Comparison of ENCODE assay signal across 26 cellular contexts in genomic region chr11:120333801-120334200, GRCh38. TPM values are rescaled to one million over a fixed set of nuclear protein-coding genes. Genes with fewer than 3 reads are reported as not detected.
DNase-seq lines count a peak whose midpoint lies in the region; ATAC-seq and TF ChIP-seq lines count a peak whose summit lies in the region.
"Had no signal": no experiment of that assay in that cellular context is flagged by ENCODE, and none has a peak within 500 bp of the region (broad histone marks: within the 10 kb centered on the region; RNA-seq: fewer than 3 reads in every experiment).

No MANE protein-coding gene starts in this region.

- no peak for TF ChIP-seq RAD21 in HCT116 (IDR thresholded peaks at IDR 0.05; ENCODE audit: low read depth)

- no peak overlapping the region for H3K27ac ChIP-seq in HCT116 (ENCODE audit: low read depth, low read length)
- H3K27ac ChIP-seq in PC-9 = peak overlapping the region; percentile 79
- H3K27ac ChIP-seq in esophagus muscularis mucosa (replicated peaks in 1 of 4) = peak overlapping the region; percentile 99 to 100 (median 99)

- DNase-seq in HCT116 (ENCODE audit: low read depth, low spot score) (no peak), PC-9 (peak in 1 of 2 experiments; percentile 9), esophagus muscularis mucosa (ENCODE audit: extremely low spot score) (no peak), NCI-H524 treated with DMSO at 0.1 percent for 48 hours (lab: John Stamatoyannopoulos, UW) (no peak)
- no peak for DNase-seq in stimulated activated CD4-positive, alpha-beta T cell treated with anti-CD3 and anti-CD28 coated beads, Interleukin-4, amount 100 ng/mL, for 4 hours
- no peak for DNase-seq in activated T-cell treated with anti-CD3 and anti-CD28 coated beads, Interleukin-2, amount 50 U/mL, for 4 hours
- DNase-seq: activated CD4-positive, alpha-beta T cell treated with anti-CD3 and anti-CD28 coated beads for 1 hour; activated CD8-positive, alpha-beta T cell treated with anti-CD3 and anti-CD28 coated beads for 36 hours; activated gamma-delta T cell; activated naive CD8-positive, alpha-beta T cell treated with anti-CD3 and anti-CD28 coated beads, Interleukin-2, amount 50 U/mL, for 24 hours; activated T-cell treated with anti-CD3 and anti-CD28 coated beads for 4 hours; C1 segment of cervical spinal cord; Calu3; left cardiac atrium; mesendoderm; MG63; naive B cell; NCI-H1417 treated with DMSO at 0.1 percent for 48 hours; NCI-H2107; NCI-H446 treated with DMSO at 0.1 percent for 48 hours; stimulated activated CD4-positive, alpha-beta T cell treated with anti-CD3 and anti-CD28 coated beads, Interleukin-4, amount 100 ng/mL, for 1 hour; stimulated activated naive B cell treated with anti-CD40 and anti-IgM and Interleukin-4, amounts not matched to agents 10 μg/mL and 1 μg/mL and 100 μg/mL, for 72 hours; T-helper 1 cell had no signal

- H3K4me3 ChIP-seq in HCT116 (replicated peaks in 1 of 2; ENCODE audit: low read depth in 1 of 2, low read length in 2 of 2) (no peak overlapping the region), PC-9 (no peak overlapping the region), esophagus muscularis mucosa (no peak overlapping the region), skeletal muscle satellite cell (ENCODE audit: low read length) (no peak overlapping the region)
- H3K4me3 ChIP-seq: MG63 had no signal

- TF ChIP-seq CTCF in HCT116 (IDR thresholded peaks at IDR 0.05 in 2 of 3, conservative IDR thresholded peaks at IDR 0.05 in 1 of 3; ENCODE audit: borderline replicate concordance in 1 of 3, insufficient read depth in 1 of 3, low read depth in 2 of 3, low read length in 2 of 3) (no peak), PC-9 (conservative IDR thresholded peaks at IDR 0.05) (no peak), esophagus muscularis mucosa (IDR thresholded peaks at IDR 0.05) (no peak)

- H3K4me3 Mint-ChIP-seq in activated T-cell treated with anti-CD3 and anti-CD28 coated beads, Interleukin-2, amount 50 U/mL, for 4 hours = no peak overlapping the region
- H3K4me3 Mint-ChIP-seq: activated CD8-positive, alpha-beta T cell treated with anti-CD3 and anti-CD28 coated beads for 36 hours; activated naive CD8-positive, alpha-beta T cell treated with anti-CD3 and anti-CD28 coated beads, Interleukin-2, amount 50 U/mL, for 24 hours; IgD-negative memory B cell; stimulated activated naive B cell treated with anti-CD40 and anti-IgM and Interleukin-4, amounts not matched to agents 10 μg/mL and 1 μg/mL and 100 μg/mL, for 72 hours had no signal

- no peaks in the 10 kb centered on the region for H3K36me3 Mint-ChIP-seq in activated T-cell treated with anti-CD3 and anti-CD28 coated beads, Interleukin-2, amount 50 U/mL, for 4 hours (ENCODE audit: insufficient read depth)
- H3K36me3 Mint-ChIP-seq: IgD-negative memory B cell, naive B cell had no signal

- H3K36me3 ChIP-seq in HCT116 (ENCODE audit: control insufficient read depth in 1 of 2, insufficient read depth in 2 of 2, low read length in 2 of 2) (no peaks in the 10 kb centered on the region), PC-9 (ENCODE audit: low read depth) (no peaks in the 10 kb centered on the region), esophagus muscularis mucosa (peaks cover 0 to 20% (median 10%) of the 10 kb centered on the region in 4 donors), skeletal muscle satellite cell (ENCODE audit: insufficient read depth, low read length) (peaks cover 9% of the 10 kb centered on the region)

- CTCF ChIA-PET in HCT116 (lab: Charles Lee) = interaction anchor here (1.7 kb wide), 1 partner anchor 67 kb away, joined by 4 read pairs; no protein-coding TSS in a partner anchor
- CTCF ChIA-PET in PC-9 (lab: Charles Lee) = no interaction called here

- POLR2A ChIA-PET in HCT116 (lab: Charles Lee) (no interaction called here), PC-9 (lab: Charles Lee; ENCODE audit: unreplicated experiment) (no interaction called here)

- peaks cover 23% of the 10 kb centered on the region for H3K79me2 ChIP-seq in HCT116 (ENCODE audit: insufficient read depth, low read length)
- peaks cover 22% of the 10 kb centered on the region for H3K79me2 ChIP-seq in PC-9 (ENCODE audit: low read depth)

- H3K9me3 Mint-ChIP-seq in activated T-cell treated with anti-CD3 and anti-CD28 coated beads, Interleukin-2, amount 50 U/mL, for 4 hours = no peaks in the 10 kb centered on the region
- H3K9me3 Mint-ChIP-seq: activated CD8-positive, alpha-beta T cell treated with anti-CD3 and anti-CD28 coated beads for 36 hours; activated naive CD8-positive, alpha-beta T cell treated with anti-CD3 and anti-CD28 coated beads, Interleukin-2, amount 50 U/mL, for 24 hours; stimulated activated naive B cell treated with anti-CD40 and anti-IgM and Interleukin-4, amounts not matched to agents 10 μg/mL and 1 μg/mL and 100 μg/mL, for 72 hours had no signal

- intact Hi-C loops in HCT116 (cut with micrococcal nuclease) (loop anchor here (10.0 kb wide), 1 partner anchor 351 kb away; no protein-coding TSS in a partner anchor), PC-9 (cut with micrococcal nuclease; ENCODE audit: unreplicated experiment) (loop anchor here (10.0 kb wide), 1 partner anchor 171 kb away; no protein-coding TSS in a partner anchor), esophagus muscularis mucosa (cut with DNase I) (loop anchor here (2.0 kb wide), 1 partner anchor 99 kb away; no protein-coding TSS in a partner anchor)

- H2AFZ ChIP-seq in HCT116 (ENCODE audit: low read depth, low read length, poor library complexity, severe bottlenecking) = no peak overlapping the region
- H2AFZ ChIP-seq in PC-9 = no peak overlapping the region

- BruUV-seq in HCT116 (replicated peaks; lab: Mats Ljungman, UMichigan) (no TSS peak), PC-9 (replicated peaks; lab: Mats Ljungman, UMichigan) (no TSS peak)

- H3K9me3 ChIP-seq in HCT116 (ENCODE audit: control insufficient read depth in 1 of 2, insufficient read depth in 1 of 2, low read depth in 1 of 2, low read length in 2 of 2) = no peaks in the 10 kb centered on the region
- H3K9me3 ChIP-seq in PC-9 (ENCODE audit: insufficient read depth, low read depth) = no peaks in the 10 kb centered on the region
- H3K9me3 ChIP-seq in esophagus muscularis mucosa = no peaks in the 10 kb centered on the region
- H3K9me3 ChIP-seq in skeletal muscle satellite cell (replicated peaks; ENCODE audit: low read length) = no peaks in the 10 kb centered on the region
- H3K9me3 ChIP-seq: MG63 had no signal

- RAD21 ChIA-PET in HCT116 (lab: Charles Lee; ENCODE audit: low non-redundant PET in 1 of 2, low total read pairs in 2 of 2, uncharacterized antibody in 2 of 2, unreplicated experiment in 2 of 2) = no interaction called here

- TF ChIP-seq POLR2A in HCT116 (IDR thresholded peaks at IDR 0.05; ENCODE audit: borderline replicate concordance, extremely low read depth, insufficient read depth, insufficient read length) (no peak), esophagus muscularis mucosa (IDR thresholded peaks at IDR 0.05; ENCODE audit: low read depth) (no peak)

- H3K9me2 ChIP-seq in HCT116 (ENCODE audit: insufficient read depth) = no peaks in the 10 kb centered on the region
- H3K9me2 ChIP-seq in PC-9 (ENCODE audit: insufficient read depth) = no peaks in the 10 kb centered on the region

- H3K4me2 ChIP-seq in HCT116 (ENCODE audit: low read length) (peak overlapping the region; percentile 23; the same call in 1 of the 2 replicates), PC-9 (peak overlapping the region; percentile 26), skeletal muscle satellite cell (ENCODE audit: low read length) (no peak overlapping the region)

- peaks cover 23% of the 10 kb centered on the region for H3K4me1 Mint-ChIP-seq in activated T-cell treated with anti-CD3 and anti-CD28 coated beads, Interleukin-2, amount 50 U/mL, for 4 hours (ENCODE audit: low read depth)

- peaks cover 10% of the 10 kb centered on the region; the same call in 1 of the 2 replicates for H4K20me1 ChIP-seq in HCT116 (ENCODE audit: insufficient read depth)
- H4K20me1 ChIP-seq in PC-9 (ENCODE audit: insufficient read depth) = peaks cover 8% of the 10 kb centered on the region; the same call in 1 of the 2 replicates

- peaks cover 48% of the 10 kb centered on the region for H3F3A ChIP-seq in PC-9 (ENCODE audit: insufficient read depth, low read depth)

- H3K27me3 ChIP-seq in HCT116 (ENCODE audit: insufficient read depth, low read length) (no peaks in the 10 kb centered on the region), PC-9 (ENCODE audit: insufficient read depth, low read depth) (no peaks in the 10 kb centered on the region), esophagus muscularis mucosa (no peaks in the 10 kb centered on the region), skeletal muscle satellite cell (ENCODE audit: control insufficient read depth, insufficient read depth, low read length) (no peaks in the 10 kb centered on the region)
- H3K27me3 ChIP-seq: MG63 had no signal

- H3K9ac ChIP-seq in HCT116 (ENCODE audit: low read length) (no peak overlapping the region), skeletal muscle satellite cell (ENCODE audit: low read depth, low read length) (peak overlapping the region; percentile 4)

- peaks cover 42 to 61% of the 10 kb centered on the region in 2 experiments for H3K4me1 ChIP-seq in HCT116 (ENCODE audit: control insufficient read depth in 1 of 2, insufficient read depth in 2 of 2, low read length in 2 of 2)
- peaks cover 62% of the 10 kb centered on the region for H3K4me1 ChIP-seq in PC-9 (replicated peaks; ENCODE audit: insufficient read depth)
- H3K4me1 ChIP-seq in esophagus muscularis mucosa = peaks cover 35 to 53% (median 48%) of the 10 kb centered on the region in 4 donors
- H3K4me1 ChIP-seq in skeletal muscle satellite cell (ENCODE audit: control insufficient read depth, insufficient read depth, low read length) = peaks cover 56% of the 10 kb centered on the region

- ATAC-seq in HCT116 (no peak), GM19463 (IDR thresholded peaks at IDR 0.05; ENCODE audit: unreplicated experiment) (no peak)
- no peak for ATAC-seq in activated T-cell treated with anti-CD3 and anti-CD28 coated beads, Interleukin-2, amount 50 U/mL, for 4 hours
- ATAC-seq: activated CD8-positive, alpha-beta T cell treated with anti-CD3 and anti-CD28 coated beads for 36 hours; activated naive CD8-positive, alpha-beta T cell treated with anti-CD3 and anti-CD28 coated beads, Interleukin-2, amount 50 U/mL, for 24 hours; left cardiac atrium; stimulated activated naive B cell treated with anti-CD40 and anti-IgM and Interleukin-4, amounts not matched to agents 10 μg/mL and 1 μg/mL and 100 μg/mL, for 72 hours had no signal

- TF ChIP-seq EP300 in esophagus muscularis mucosa (IDR thresholded peaks at IDR 0.05) = no peak

- WGBS in esophagus muscularis mucosa = 78% methylated on average over 1 of the region's 1 CpG

- H3K27me3 Mint-ChIP-seq in activated T-cell treated with anti-CD3 and anti-CD28 coated beads, Interleukin-2, amount 50 U/mL, for 4 hours (ENCODE audit: low read depth) = peaks cover 41% of the 10 kb centered on the region

RNA-seq across cellular contexts. Expression of gene ARHGEF12, which starts 2.4 kb away (rescaled TPM):
- 81.4 TPM for total RNA-seq in HCT116 (2021; ENCODE audit: unreplicated experiment)
- polyA plus RNA-seq in HCT116 (2012) = 27.4 and 29.4 TPM in 2 replicates
- total RNA-seq in PC-9 (2021) = 61.5 and 76.5 TPM in 2 replicates
- 100 to 1,000 TPM in 3 of 4 donors, 10 to 100 TPM in 1; 89.1 to 118 (median 106) TPM for total RNA-seq in esophagus muscularis mucosa
- 43.0 and 53.2 TPM in 2 replicates for total RNA-seq in skeletal muscle satellite cell (2012; rRNA removed)
- total RNA-seq in activated T-cell treated with anti-CD3 and anti-CD28 coated beads, Interleukin-2, amount 50 U/mL, for 4 hours = 10 to 100 TPM; 15.7 to 19.9 (median 18.7) TPM

RNA-seq across cellular contexts. Expression of gene TLCD5, which starts 8.7 kb away (rescaled TPM):
- total RNA-seq in HCT116 (2021; ENCODE audit: unreplicated experiment) (9.1 TPM), PC-9 (2021) (6.0 and 7.7 TPM in 2 replicates), esophagus muscularis mucosa (1 to 10 TPM; 3.7 to 6.3 (median 4.4) TPM)
- 4.9 and 7.1 TPM in 2 replicates for polyA plus RNA-seq in HCT116 (2012)
- total RNA-seq in skeletal muscle satellite cell (2012; rRNA removed) = 7.0 and 7.4 TPM in 2 replicates
- under 1 TPM; 0.23 to 0.43 (median 0.26) TPM for total RNA-seq in activated T-cell treated with anti-CD3 and anti-CD28 coated beads, Interleukin-2, amount 50 U/mL, for 4 hours
- polyA plus RNA-seq: IgD-negative memory B cell had no signal
